ENCODE assay signal across 8 cellular contexts in genomic region chr17:39979021-39979660, GRCh38. TPM values are rescaled to one million over a fixed set of nuclear protein-coding genes. Genes with fewer than 3 reads are reported as not detected.
DNase-seq lines count a peak whose midpoint lies in the region; ATAC-seq and TF ChIP-seq lines count a peak whose summit lies in the region.

No MANE protein-coding gene starts in this region.

- CTCF ChIA-PET in T-cell (lab: Charles Lee) = interaction anchor here (0.6 to 2.0 kb wide), 11 partner anchors 10 to 919 kb away, joined by 3 to 18 read pairs (median 3); partner anchors contain the start of gene WIPF2 (in 1 of the 2)

- H3K9me3 Mint-ChIP-seq in activated naive CD4-positive, alpha-beta T cell treated with anti-CD3 and anti-CD28 coated beads, Interleukin-2, amount 50 U/mL, for 24 hours = no peaks in the 10 kb centered on the region
- H3K9me3 Mint-ChIP-seq in T-cell = no peaks in the 10 kb centered on the region

- no peak for TF ChIP-seq POLR2A in uterus (IDR thresholded peaks at IDR 0.05)

- H3K4me1 Mint-ChIP-seq in activated naive CD4-positive, alpha-beta T cell treated with anti-CD3 and anti-CD28 coated beads, Interleukin-2, amount 50 U/mL, for 24 hours = peaks cover 33% of the 10 kb centered on the region
- H3K4me1 Mint-ChIP-seq in T-cell = peaks cover 33 to 37% (median 36%) of the 10 kb centered on the region in 3 donors

- no peak for DNase-seq in activated naive CD4-positive, alpha-beta T cell (lab: John Stamatoyannopoulos, UW)
- no peak for DNase-seq in T-cell
- peak; percentile 68 to 85 for DNase-seq in uterus
- DNase-seq in psoas muscle = no peak
- no peak for DNase-seq in SHP77 treated with DMSO at 0.1 percent for 48 hours (lab: John Stamatoyannopoulos, UW)
- no peak for DNase-seq in DMS 273 treated with DMSO at 0.1 percent for 48 hours (lab: John Stamatoyannopoulos, UW)

- TF ChIP-seq CTCF in uterus (IDR thresholded peaks at IDR 0.05) (no peak), psoas muscle (IDR thresholded peaks at IDR 0.05) (no peak)

- POLR2A ChIA-PET in T-cell (lab: Charles Lee) = interaction anchor here in 1 of 2 donors (0.7 kb wide), 1 partner anchor 361 kb away, joined by 4 read pairs; no protein-coding TSS in a partner anchor

- no peak overlapping the region for H3K27ac ChIP-seq in iPS-20b (ENCODE audit: low read length)
- peak overlapping the region; percentile 95 for H3K27ac ChIP-seq in uterus
- no peak overlapping the region for H3K27ac ChIP-seq in psoas muscle

- H3K27me3 ChIP-seq in iPS-20b (ENCODE audit: insufficient read depth, low read length) = peaks cover 5% of the 10 kb centered on the region
- H3K27me3 ChIP-seq in uterus = no peaks in the 10 kb centered on the region
- peaks cover 0 to 3% (median 2%) of the 10 kb centered on the region in 3 donors for H3K27me3 ChIP-seq in psoas muscle (ENCODE audit: insufficient read depth in 3 of 3, low read length in 2 of 3)

- H3K36me3 ChIP-seq in iPS-20b (ENCODE audit: insufficient read depth, low read depth, low read length) (peaks cover 9% of the 10 kb centered on the region), uterus (no peaks in the 10 kb centered on the region), psoas muscle (ENCODE audit: insufficient read depth in 1 of 2, low read depth in 1 of 2) (peaks cover 0 to 11% of the 10 kb centered on the region in 2 donors)

- H3K4me3 ChIP-seq in iPS-20b (ENCODE audit: low read length) (peak overlapping the region; percentile 71), uterus (no peak overlapping the region), psoas muscle (no peak overlapping the region)

- peak overlapping the region; percentile 73; the same call in 1 of the 2 replicates for H3K9ac ChIP-seq in iPS-20b (ENCODE audit: low read depth, low read length)

- peaks cover 3% of the 10 kb centered on the region for H3K36me3 Mint-ChIP-seq in activated naive CD4-positive, alpha-beta T cell treated with anti-CD3 and anti-CD28 coated beads, Interleukin-2, amount 50 U/mL, for 24 hours
- H3K36me3 Mint-ChIP-seq in T-cell = peaks cover under 1% of the 10 kb centered on the region

- intact Hi-C loops in uterus (cut with DNase I; ENCODE audit: low total_unique reads) (no loop called here), psoas muscle (cut with DNase I) (loop anchor here (1.0 to 2.0 kb wide), 2 partner anchors 16 to 20 kb away; partner anchors contain the start of gene GSDMA (in 1 of the 2))

- WGBS in psoas muscle, 3 donors = 68 to 82% (median 74%) methylated on average over 5 of the region's 5 CpGs

- H3K27ac Mint-ChIP-seq in activated naive CD4-positive, alpha-beta T cell treated with anti-CD3 and anti-CD28 coated beads, Interleukin-2, amount 50 U/mL, for 24 hours = peak overlapping the region; percentile 17
- H3K27ac Mint-ChIP-seq in T-cell = peak overlapping the region; percentile 36 to 65

- no peaks in the 10 kb centered on the region for H3K27me3 Mint-ChIP-seq in activated naive CD4-positive, alpha-beta T cell treated with anti-CD3 and anti-CD28 coated beads, Interleukin-2, amount 50 U/mL, for 24 hours
- peaks cover under 1 to 2% of the 10 kb centered on the region in 2 donors for H3K27me3 Mint-ChIP-seq in T-cell

- ATAC-seq in T-cell (replicated peaks in 1 of 4) (no peak), psoas muscle (no peak)

- H3K9me3 ChIP-seq in iPS-20b (ENCODE audit: insufficient read depth, low read depth, low read length) (no peaks in the 10 kb centered on the region), uterus (no peaks in the 10 kb centered on the region), psoas muscle (no peaks in the 10 kb centered on the region)

- H3K4me1 ChIP-seq in iPS-20b (ENCODE audit: insufficient read depth, low read length) = peaks cover 13% of the 10 kb centered on the region; the same call in 1 of the 2 replicates
- H3K4me1 ChIP-seq in uterus = peaks cover 0 to 13% of the 10 kb centered on the region in 2 donors
- peaks cover 17% of the 10 kb centered on the region for H3K4me1 ChIP-seq in psoas muscle

- peak overlapping the region; percentile 70 for H3K4me3 Mint-ChIP-seq in activated naive CD4-positive, alpha-beta T cell treated with anti-CD3 and anti-CD28 coated beads, Interleukin-2, amount 50 U/mL, for 24 hours
- peak overlapping the region; percentile 11 to 91 (median 54) for H3K4me3 Mint-ChIP-seq in T-cell

RNA-seq across cellular contexts. Expression of gene PSMD3, which starts 1.5 kb away (rescaled TPM):
- 10 to 100 TPM; 60.8 to 69.0 (median 63.5) TPM for total RNA-seq in T-cell
- 100 to 1,000 TPM in 1 of 4 donors, 10 to 100 TPM in 3; 62.0 to 158 (median 84.7) TPM for total RNA-seq in uterus
- total RNA-seq in psoas muscle = 100 to 1,000 TPM; 137 to 253 (median 220) TPM
- 100 to 1,000 TPM; 168 to 392 (median 234) TPM for polyA plus RNA-seq in psoas muscle

RNA-seq across cellular contexts. Expression of gene GSDMA, which starts 16.3 kb away (rescaled TPM):
- 1 to 10 TPM in 4 of 5 donors, under 1 TPM in 1; 0.86 to 7.6 (median 3.4) TPM for total RNA-seq in T-cell
- total RNA-seq in uterus = under 1 TPM in 3 of 4 donors, not detected in 1; 0.18 to 0.35 (median 0.26) TPM
- total RNA-seq in psoas muscle = under 1 TPM in 2 of 4 donors, not detected in 2; 0.24 to 0.32 TPM
- polyA plus RNA-seq in psoas muscle = under 1 TPM in 2 of 3 donors, not detected in 1; 0.03 to 0.06 TPM

RNA-seq across cellular contexts. Expression of gene CSF3, which starts 36.1 kb away (rescaled TPM):
- total RNA-seq in T-cell (not detected), uterus (1 to 10 TPM in 1 of 4 donors, under 1 TPM in 1, not detected in 2; 0.29 to 5.0 TPM), psoas muscle (10 to 100 TPM in 2 of 4 donors, under 1 TPM in 2; 0.30 to 39.8 (median 19.4) TPM)
- 10 to 100 TPM in 1 of 3 donors, 1 to 10 TPM in 2; 3.4 to 46.2 (median 3.9) TPM for polyA plus RNA-seq in psoas muscle

RNA-seq across cellular contexts. Expression of gene LRRC3C, which starts 51.6 kb away (rescaled TPM):
- total RNA-seq in T-cell (not detected), uterus (under 1 TPM in 1 of 4 donors, not detected in 3; 0.52 TPM), psoas muscle (not detected)
- polyA plus RNA-seq in psoas muscle = under 1 TPM in 1 of 3 donors, not detected in 2; 0.04 TPM

RNA-seq across cellular contexts. Expression of gene ORMDL3, which starts 51.7 kb away (rescaled TPM):
- 100 to 1,000 TPM in 4 of 5 donors, 10 to 100 TPM in 1; 88.3 to 164 (median 124) TPM for total RNA-seq in T-cell
- 10 to 100 TPM; 15.9 to 71.5 (median 42.9) TPM for total RNA-seq in uterus
- 10 to 100 TPM; 16.9 to 25.1 (median 22.0) TPM for total RNA-seq in psoas muscle
- 10 to 100 TPM; 18.7 to 66.9 (median 23.6) TPM for polyA plus RNA-seq in psoas muscle

Comparison
In these comparisons a context has a peak if more than half of its experiments do, and no peak if none do; other contexts are left out.
1. DNase-seq: peak in uterus (2 of 2); none in activated naive CD4-positive, alpha-beta T cell (0 of 4), T-cell (0 of 34), psoas muscle (0 of 2), SHP77 treated with DMSO at 0.1 percent for 48 hours (single experiment) and DMS 273 treated with DMSO at 0.1 percent for 48 hours (single experiment).
2. H3K27ac ChIP-seq: peak in uterus (2 of 2); none in iPS-20b (single experiment) and psoas muscle (single experiment).